ENCODE assay signal across 14 cellular contexts in genomic region chr2:65605427-65606058, GRCh38.
A peak's percentile ranks its signal among the peaks of the same experiment; 100 is the strongest.
DNase-seq lines count a peak whose midpoint lies in the region; ATAC-seq and TF ChIP-seq lines count a peak whose summit lies in the region.
"Had no signal": no experiment of that assay in that cellular context is flagged by ENCODE, and none has a peak within 500 bp of the region (broad histone marks: within the 10 kb centered on the region; RNA-seq: fewer than 3 reads in every experiment).

No MANE protein-coding gene starts in this region.

- in situ Hi-C loops in GM13977 (cut with MboI; ENCODE audit: low pct_unique_long_range_greater_than_20kb, low sequenced_read_pairs, unreplicated experiment) = no loop called here

- intact Hi-C loops in esophagus muscularis mucosa (cut with DNase I) = no loop called here
- intact Hi-C loops in MCF 10A (cut with micrococcal nuclease) = no loop called here

- H3K9me3 Mint-ChIP-seq in MCF 10A (ENCODE audit: unreplicated experiment) = no peaks in the 10 kb centered on the region
- H3K9me3 Mint-ChIP-seq: activated CD4-positive, alpha-beta memory T cell treated with anti-CD3 and anti-CD28 coated beads for 36 hours had no signal

- H3K27ac ChIP-seq in esophagus muscularis mucosa (replicated peaks in 1 of 4) = no peak overlapping the region

- H3K27ac Mint-ChIP-seq in MCF 10A (ENCODE audit: low read depth, unreplicated experiment) = no peak overlapping the region
- H3K27ac Mint-ChIP-seq: activated CD4-positive, alpha-beta memory T cell treated with anti-CD3 and anti-CD28 coated beads for 36 hours; activated naive CD8-positive, alpha-beta T cell had no signal

- no peak for TF ChIP-seq EP300 in esophagus muscularis mucosa (IDR thresholded peaks at IDR 0.05)

- no peak overlapping the region for H3K4me3 Mint-ChIP-seq in MCF 10A (ENCODE audit: unreplicated experiment)
- H3K4me3 Mint-ChIP-seq: activated CD4-positive, alpha-beta memory T cell treated with anti-CD3 and anti-CD28 coated beads for 36 hours; activated naive CD8-positive, alpha-beta T cell had no signal

- CTCF ChIA-PET in MCF 10A (lab: Yijun Ruan, JAX) = no interaction called here

- no peaks in the 10 kb centered on the region for H3K27me3 ChIP-seq in esophagus muscularis mucosa

- WGBS in esophagus muscularis mucosa = 92% methylated on average over 3 of the region's 3 CpGs

- TF ChIP-seq POLR2A in GM18505 (IDR thresholded peaks at IDR 0.05; ENCODE audit: borderline replicate concordance, extremely low read depth, insufficient read depth, insufficient read length) (peak; percentile 16), esophagus muscularis mucosa (IDR thresholded peaks at IDR 0.05; ENCODE audit: low read depth) (no peak)

- ATAC-seq in GM18505 (IDR thresholded peaks at IDR 0.05; ENCODE audit: unreplicated experiment) (no peak), GM21381 (IDR thresholded peaks at IDR 0.05; ENCODE audit: unreplicated experiment) (peak; percentile 32), HG03159 (IDR thresholded peaks at IDR 0.05; ENCODE audit: unreplicated experiment) (peak; percentile 33), HG03097 (IDR thresholded peaks at IDR 0.05; ENCODE audit: low FRiP score, unreplicated experiment) (no peak)

- POLR2A ChIA-PET in MCF 10A (lab: Yijun Ruan, JAX) = interaction anchor here (0.6 to 0.8 kb wide), 2 partner anchors 19 to 155 kb away, joined by 3 read pairs; no protein-coding TSS in a partner anchor

- no peaks in the 10 kb centered on the region for H3K36me3 ChIP-seq in esophagus muscularis mucosa

- H3K36me3 Mint-ChIP-seq in MCF 10A (ENCODE audit: insufficient read depth, unreplicated experiment) = no peaks in the 10 kb centered on the region
- H3K36me3 Mint-ChIP-seq: activated CD4-positive, alpha-beta memory T cell treated with anti-CD3 and anti-CD28 coated beads for 36 hours; activated naive CD8-positive, alpha-beta T cell had no signal

- TF ChIP-seq CTCF in esophagus muscularis mucosa (IDR thresholded peaks at IDR 0.05) = no peak
- no peak for TF ChIP-seq CTCF in GM13977 (IDR thresholded peaks at IDR 0.05; ENCODE audit: extremely low read depth, insufficient read depth, missing control alignments)
- no peak for TF ChIP-seq CTCF in MCF 10A (IDR thresholded peaks at IDR 0.05; ENCODE audit: unreplicated experiment)

- H3K4me1 ChIP-seq in esophagus muscularis mucosa = peaks cover 4 to 37% (median 26%) of the 10 kb centered on the region in 4 donors

- no peaks in the 10 kb centered on the region for H3K27me3 Mint-ChIP-seq in MCF 10A (ENCODE audit: insufficient read depth, unreplicated experiment)
- H3K27me3 Mint-ChIP-seq: activated naive CD8-positive, alpha-beta T cell had no signal

- BruUV-seq in MCF 10A (replicated peaks; lab: Mats Ljungman, UMichigan) = no TSS peak

- H3K4me3 ChIP-seq in esophagus muscularis mucosa = no peak overlapping the region

- peaks cover 14% of the 10 kb centered on the region for H3K4me1 Mint-ChIP-seq in MCF 10A (ENCODE audit: insufficient read depth, unreplicated experiment)

- DNase-seq in esophagus muscularis mucosa (ENCODE audit: extremely low spot score) (peak; percentile 42), GM13977 (ENCODE audit: low spot score) (no peak), MCF 10A (ENCODE audit: unreplicated experiment) (no peak), midbrain (lab: John Stamatoyannopoulos, UW) (no peak)
- DNase-seq: activated CD4-positive, alpha-beta memory T cell treated with anti-CD3 and anti-CD28 coated beads for 36 hours; dermis blood vessel endothelial cell; foreskin fibroblast; NCI-H1694; small intestine had no signal

- H3K9me3 ChIP-seq in esophagus muscularis mucosa = no peaks in the 10 kb centered on the region

Comparison
In these comparisons a context has a peak if more than half of its experiments do, and no peak if none do; other contexts are left out.
1. ATAC-seq: peak in GM21381 (single experiment) and HG03159 (single experiment); none in GM18505 (single experiment) and HG03097 (single experiment).